Comparison of ENCODE assay signal across 8 cellular contexts in genomic region chr17:7241783-7242716, GRCh38. TPM values are rescaled to one million over a fixed set of nuclear protein-coding genes. Genes with fewer than 3 reads are reported as not detected.
A peak's percentile ranks its signal among the peaks of the same experiment; 100 is the strongest.
DNase-seq lines count a peak whose midpoint lies in the region; ATAC-seq, FAIRE-seq and TF ChIP-seq lines count a peak whose summit lies in the region.

GABARAP (minus strand) TSS chr17:7242449; CDS start chr17:7242330, 119 bp downstream.

- TF ChIP-seq CTCF in D721Med (IDR thresholded peaks at IDR 0.05; ENCODE audit: insufficient read depth, missing control alignments) = no peak

- DNase-seq in NCI-H460 (ENCODE audit: extremely low read depth, low read depth) (peak; percentile 87), kidney tubule cell (ENCODE audit: low spot score) (peak; percentile 87), D721Med (ENCODE audit: insufficient read length, low spot score) (no peak)
- DNase-seq in activated CD4-positive, alpha-beta T cell treated with anti-CD3 and anti-CD28 coated beads for 4 hours = peak; percentile 94 to 96
- peak; percentile 84 to 96 for DNase-seq in stimulated activated CD4-positive, alpha-beta T cell treated with anti-CD3 and anti-CD28 coated beads, Interleukin-1b, Interleukin-23, amount 100 ng/mL, for 1 hour (ENCODE audit: low read depth in 2 of 2)

- peak; percentile 28 for ATAC-seq in HG03139 (IDR thresholded peaks at IDR 0.05; ENCODE audit: unreplicated experiment)

- peak; percentile 43 for TF ChIP-seq POLR2A in GM15510 (IDR thresholded peaks at IDR 0.05; ENCODE audit: borderline replicate concordance, extremely low read depth, insufficient read length)

- peak within 1 kb of the TSS; percentile 100 for H3K27ac ChIP-seq in cingulate gyrus (ENCODE audit: low read depth, low read length)

- no peak for FAIRE-seq in D721Med (lab: Jason Lieb, UNC)

RNA-seq across cellular contexts. Expression of gene GABARAP, which starts in this region (rescaled TPM):
- 150 and 175 TPM in 2 replicates for total RNA-seq in NCI-H460 (2014; rRNA removed; shearing (Covaris generic))
- 18.7 and 38.8 TPM in 2 replicates for polyA plus RNA-seq in NCI-H460 (2014; cell fraction: nucleus; rRNA removed)
